Comparison of ENCODE assay signal across 18 cellular contexts in genomic region chr9:134355561-134356278, GRCh38. TPM values are rescaled to one million over a fixed set of nuclear protein-coding genes. Genes with fewer than 3 reads are reported as not detected.
DNase-seq lines count a peak whose midpoint lies in the region; ATAC-seq and TF ChIP-seq lines count a peak whose summit lies in the region.
"Had no signal": no experiment of that assay in that cellular context is flagged by ENCODE, and none has a peak within 500 bp of the region (broad histone marks: within the 10 kb centered on the region; RNA-seq: fewer than 3 reads in every experiment).

No MANE protein-coding gene starts in this region.

- H3K27me3 ChIP-seq in breast epithelium (no peaks in the 10 kb centered on the region), left lung (no peaks in the 10 kb centered on the region), stomach (no peaks in the 10 kb centered on the region), esophagus muscularis mucosa (no peaks in the 10 kb centered on the region)
- H3K27me3 ChIP-seq: brain microvascular endothelial cell had no signal

- peak; percentile 81 for DNase-seq in HPDE6-E6E7 (ENCODE audit: extremely low spot score)
- no peak for DNase-seq in breast epithelium (ENCODE audit: low spot score in 2 of 2)
- peak; percentile 84 to 88 for DNase-seq in left lung
- DNase-seq in stomach: peak; percentile 66
- no peak for DNase-seq in globus pallidus (ENCODE audit: low spot score)
- no peak for DNase-seq in esophagus muscularis mucosa (ENCODE audit: extremely low spot score)
- DNase-seq in NCI-H1436 (lab: John Stamatoyannopoulos, UW): no peak
- no peak for DNase-seq in omental fat pad (ENCODE audit: low spot score)
- DNase-seq: activated CD4-positive, alpha-beta T cell treated with anti-CD3 and anti-CD28 coated beads, Interleukin-2, amount 10 ng/mL, durations not matched to agents 7 days and 5 days; brain microvascular endothelial cell; COR-L47; foreskin fibroblast; KBM-7; NCI-H146; NCI-H510A; retina; stimulated activated naive CD8-positive, alpha-beta T cell treated with anti-CD3 and anti-CD28 coated beads, Interleukin-15, amount 100 ng/mL, for 72 hours; T-helper 9 cell had no signal

- peak overlapping the region in 1 of 3 donors; percentile 49 for H3K4me3 ChIP-seq in breast epithelium
- no peak overlapping the region for H3K4me3 ChIP-seq in left lung
- H3K4me3 ChIP-seq in stomach: no peak overlapping the region
- H3K4me3 ChIP-seq in esophagus muscularis mucosa: no peak overlapping the region

- 34 to 72% (median 40%) methylated on average over 5 to 15 of the region's 15 CpGs for WGBS in stomach, 5 donors
- WGBS in esophagus muscularis mucosa: 80% methylated on average over 5 of the region's 15 CpGs

- TF ChIP-seq CTCF in breast epithelium (IDR thresholded peaks at IDR 0.05): no peak
- TF ChIP-seq CTCF in left lung (IDR thresholded peaks at IDR 0.05): no peak
- TF ChIP-seq CTCF in stomach (IDR thresholded peaks at IDR 0.05): no peak
- no peak for TF ChIP-seq CTCF in esophagus muscularis mucosa (IDR thresholded peaks at IDR 0.05)
- no peak for TF ChIP-seq CTCF in omental fat pad (IDR thresholded peaks at IDR 0.05)

- ATAC-seq in left lung: peak; percentile 69
- no peak for ATAC-seq in omental fat pad (ENCODE audit: low FRiP score)
- ATAC-seq: stimulated activated naive CD8-positive, alpha-beta T cell treated with anti-CD3 and anti-CD28 coated beads, Interleukin-15, amount 100 ng/mL, for 72 hours had no signal

- peaks cover 36 to 52% of the 10 kb centered on the region in 2 donors for H3K4me1 ChIP-seq in breast epithelium
- H3K4me1 ChIP-seq in left lung: peaks cover 33 to 87% of the 10 kb centered on the region in 2 donors
- H3K4me1 ChIP-seq in stomach: peaks cover 77 to 100% (median 99%) of the 10 kb centered on the region in 4 donors
- peaks cover 97 to 100% (median 99%) of the 10 kb centered on the region in 4 donors for H3K4me1 ChIP-seq in esophagus muscularis mucosa

- no peak for TF ChIP-seq POLR2A in breast epithelium (IDR thresholded peaks at IDR 0.05)
- no peak for TF ChIP-seq POLR2A in stomach (IDR thresholded peaks at IDR 0.05)
- TF ChIP-seq POLR2A in esophagus muscularis mucosa (IDR thresholded peaks at IDR 0.05; ENCODE audit: low read depth): no peak

- H3K27ac ChIP-seq in breast epithelium: peak overlapping the region; percentile 48 to 91
- peak overlapping the region; percentile 71 to 72 for H3K27ac ChIP-seq in left lung
- H3K27ac ChIP-seq in stomach: peak overlapping the region in 4 of 5 donors; percentile 18 to 64 (median 27)
- H3K27ac ChIP-seq in esophagus muscularis mucosa (replicated peaks in 1 of 4): no peak overlapping the region
- H3K27ac ChIP-seq: brain microvascular endothelial cell had no signal

- no peaks in the 10 kb centered on the region for H3K9me3 ChIP-seq in breast epithelium
- H3K9me3 ChIP-seq in left lung: no peaks in the 10 kb centered on the region
- no peaks in the 10 kb centered on the region for H3K9me3 ChIP-seq in stomach
- no peaks in the 10 kb centered on the region for H3K9me3 ChIP-seq in esophagus muscularis mucosa

- TF ChIP-seq EP300 in stomach (IDR thresholded peaks at IDR 0.05) (no peak), esophagus muscularis mucosa (IDR thresholded peaks at IDR 0.05) (no peak)

- H3K36me3 ChIP-seq in breast epithelium (no peaks in the 10 kb centered on the region), left lung (no peaks in the 10 kb centered on the region), stomach (no peaks in the 10 kb centered on the region), esophagus muscularis mucosa (no peaks in the 10 kb centered on the region)
- H3K36me3 ChIP-seq: brain microvascular endothelial cell had no signal

- intact Hi-C loops in breast epithelium (cut with DNase I; ENCODE audit: low total_unique reads): no loop called here
- intact Hi-C loops in left lung (cut with DNase I): no loop called here
- intact Hi-C loops in stomach (cut with DNase I; ENCODE audit: low total_unique reads): no loop called here
- intact Hi-C loops in esophagus muscularis mucosa (cut with DNase I): no loop called here

RNA-seq across cellular contexts. Expression of gene RXRA, which starts 29.5 kb away (rescaled TPM):
- total RNA-seq in breast epithelium (10 to 100 TPM; 31.0 to 63.0 (median 31.5) TPM), left lung (10 to 100 TPM; 56.7 to 79.5 TPM), stomach (10 to 100 TPM; 14.0 to 68.4 (median 35.9) TPM), esophagus muscularis mucosa (10 to 100 TPM; 46.4 to 81.0 (median 63.7) TPM), omental fat pad (10 to 100 TPM; 53.3 to 87.8 (median 69.6) TPM)
- polyA plus RNA-seq in stomach: 10 to 100 TPM; 17.4 to 34.1 (median 24.4) TPM

Comparison
In these comparisons a context has a peak if more than half of its experiments do, and no peak if none do; other contexts are left out.
1. DNase-seq: peak in HPDE6-E6E7 (single experiment), left lung (2 of 2) and stomach (single experiment); none in breast epithelium (0 of 2), globus pallidus (single experiment), esophagus muscularis mucosa (single experiment), NCI-H1436 (single experiment) and omental fat pad (single experiment).
2. H3K27ac ChIP-seq: peak in breast epithelium (2 of 2), left lung (2 of 2) and stomach (4 of 5); none in esophagus muscularis mucosa (0 of 4).